8 cellular contexts compared by ENCODE assay signal in genomic region chr12:50504798-50505385, GRCh38. TPM values are rescaled to one million over a fixed set of nuclear protein-coding genes. Genes with fewer than 3 reads are reported as not detected.
DNase-seq lines count a peak whose midpoint lies in the region; ATAC-seq and TF ChIP-seq lines count a peak whose summit lies in the region.

DIP2B (plus strand) TSS chr12:50504985; CDS start chr12:50505141, 156 bp downstream.

- peaks cover 44% of the 10 kb centered on the region for H3K4me1 Mint-ChIP-seq in CD14-positive monocyte

- peak; percentile 95 to 98 for TF ChIP-seq RAD21 in liver (IDR thresholded peaks at IDR 0.05)

- peaks cover 4 to 20% (median 7%) of the 10 kb centered on the region in 7 donors for H3K9me3 Mint-ChIP-seq in CD14-positive monocyte

- no peaks in the 10 kb centered on the region for H3K36me3 ChIP-seq in liver (ENCODE audit: control insufficient read depth in 4 of 4, insufficient read depth in 3 of 4, low read depth in 1 of 4, low read length in 3 of 4)

- H3K4me3 ChIP-seq in liver (ENCODE audit: low read depth in 1 of 3, low read length in 3 of 3) = peak within 1 kb of the TSS; percentile 84 to 96 (median 89)

- intact Hi-C loops in CD14-positive monocyte (cut with micrococcal nuclease) = loop anchor here in 1 of 2 donors (2.0 to 10.0 kb wide), 4 partner anchors 47 to 260 kb away; partner anchors contain the start of gene ATF1

- peak within 1 kb of the TSS; percentile 91 to 97 for H3K4me3 Mint-ChIP-seq in CD14-positive monocyte

- no peaks in the 10 kb centered on the region for H3K36me3 Mint-ChIP-seq in CD14-positive monocyte

- DNase-seq in CD14-positive monocyte (ENCODE audit: low spot score) (peak; percentile 95), NCI-H748 treated with DMSO at 0.1 percent for 48 hours (lab: John Stamatoyannopoulos, UW) (peak; percentile 76), dermis microvascular lymphatic vessel endothelial cell (ENCODE audit: low read depth in 2 of 2) (peak; percentile 81 to 94)
- peak; percentile 97 to 98 for DNase-seq in activated CD4-positive, alpha-beta T cell treated with anti-CD3 and anti-CD28 coated beads, Interleukin-2, amount 50 U/mL, for 48 hours
- peak; percentile 96 for DNase-seq in stimulated activated CD4-positive, alpha-beta T cell treated with anti-CD3 and anti-CD28 coated beads, Interleukin-4, amount 100 ng/mL, for 1 hour

- WGBS in liver = under 1% methylated on average over 68 of the region's 68 CpGs

- ATAC-seq in GM19372 (IDR thresholded peaks at IDR 0.05; ENCODE audit: low read depth, unreplicated experiment) = peak; percentile 83
- ATAC-seq in HG03565 (IDR thresholded peaks at IDR 0.05; ENCODE audit: unreplicated experiment) = peak; percentile 70

- H3K27me3 ChIP-seq in liver (ENCODE audit: control insufficient read depth in 4 of 4, insufficient read depth in 4 of 4, low read length in 3 of 4) = no peaks in the 10 kb centered on the region

- H3K27ac Mint-ChIP-seq in CD14-positive monocyte = peak within 1 kb of the TSS; percentile 89 to 96 (median 93)

- H3K4me1 ChIP-seq in liver (ENCODE audit: control insufficient read depth in 4 of 4, insufficient read depth in 4 of 4, low read length in 3 of 4) = peaks cover 3 to 44% (median 34%) of the 10 kb centered on the region in 4 donors

- TF ChIP-seq CTCF in CD14-positive monocyte (IDR thresholded peaks at IDR 0.05) (peak; percentile 90), liver (IDR thresholded peaks at IDR 0.05; ENCODE audit: low read depth, low read length, missing input control) (peak; percentile 96)

- H3K27ac ChIP-seq in liver (ENCODE audit: low read depth in 1 of 2, low read length in 2 of 2) = peak within 1 kb of the TSS; percentile 95 to 97

- no peaks in the 10 kb centered on the region for H3K27me3 Mint-ChIP-seq in CD14-positive monocyte (ENCODE audit: low read depth in 3 of 3)

- H3K9me3 ChIP-seq in liver (ENCODE audit: control insufficient read depth in 4 of 4, low read length in 3 of 4) = no peaks in the 10 kb centered on the region

- peak within 1 kb of the TSS; percentile 55 to 92 for H3K9ac ChIP-seq in liver (ENCODE audit: low read depth in 1 of 2, low read length in 2 of 2)

TF ChIP-seq in liver, 16 proteins besides CTCF, POLR2A, EP300 and RAD21:
- TF ChIP-seq HNF4G (IDR thresholded peaks at IDR 0.05) (no peak), HNF4A (conservative IDR thresholded peaks at IDR 0.05) (peak in 1 of 2 donors; percentile 5), YY1 (IDR thresholded peaks at IDR 0.05) (peak; percentile 74), RXRA (IDR thresholded peaks at IDR 0.05) (peak in 1 of 2 donors; percentile 29)
TF ChIP-seq in liver: peak in this region for 3.

RNA-seq across cellular contexts. Expression of gene DIP2B, which starts in this region (rescaled TPM):
- polyA plus RNA-seq in CD14-positive monocyte (1 to 10 TPM; 3.5 to 6.5 TPM), liver (1 to 10 TPM; 4.8 to 8.5 TPM)
- total RNA-seq in dermis microvascular lymphatic vessel endothelial cell (24.8 and 32.7 TPM in 2 replicates), liver (10 to 100 TPM; 19.0 to 30.7 TPM)

Comparison
In these comparisons a context has a peak if more than half of its experiments do, and no peak if none do; other contexts are left out.
1. Peak in every context shown above with its lines: DNase-seq, ATAC-seq, H3K4me3 ChIP-seq and H3K27ac ChIP-seq.